In genomic region chr15:57364282-57365007, GRCh38 we compare ENCODE assay signal across 13 cellular contexts. TPM values are rescaled to one million over a fixed set of nuclear protein-coding genes. Genes with fewer than 3 reads are reported as not detected.
DNase-seq lines count a peak whose midpoint lies in the region; ATAC-seq and TF ChIP-seq lines count a peak whose summit lies in the region.
"Had no signal": no experiment of that assay in that cellular context is flagged by ENCODE, and none has a peak within 500 bp of the region (broad histone marks: within the 10 kb centered on the region; RNA-seq: fewer than 3 reads in every experiment).

No MANE protein-coding gene starts in this region.

- no peak overlapping the region for H3K4me3 ChIP-seq in dorsolateral prefrontal cortex
- H3K4me3 ChIP-seq: GM23248, skin epidermis had no signal

- peak; percentile 40 for ATAC-seq in left ventricle myocardium superior
- peak; percentile 22 to 42 for ATAC-seq in stimulated activated naive B cell treated with anti-CD40 and anti-IgM and Interleukin-4, amounts not matched to agents 10 μg/mL and 1 μg/mL and 100 μg/mL, for 72 hours (replicated peaks)

- peak in 4 of 56 donors; percentile 13 to 25 (median 16) for TF ChIP-seq CTCF in dorsolateral prefrontal cortex (IDR thresholded peaks at IDR 0.05 in 54 of 56, conservative IDR thresholded peaks at IDR 0.05 in 2 of 56; ENCODE audit: low read depth in 1 of 56, partially characterized antibody in 56 of 56)

- intact Hi-C loops in left ventricle myocardium superior (cut with micrococcal nuclease) = no loop called here
- intact Hi-C loops in dorsolateral prefrontal cortex (cut with DNase I) = no loop called here
- intact Hi-C loops in activated T-helper 1 cell treated with anti-CD3 and anti-CD28 coated beads, Interleukin-12 subunit alpha, Interleukin-12 subunit beta, Interleukin-2, Interleukin-4 antibody, amounts not matched to agents 30 ng/mL and 10 ng/mL and 1 ng/mL, durations not matched to agents 14 hours and 24 hours and 36 hours (cut with micrococcal nuclease) = no loop called here

- H3K27ac ChIP-seq in dorsolateral prefrontal cortex = peak overlapping the region in 5 of 59 donors; percentile 14 to 26 (median 15)
- H3K27ac ChIP-seq: 22Rv1, GM23248, KMS-11, skin epidermis had no signal

- DNase-seq in DMS 273 (lab: John Stamatoyannopoulos, UW; ENCODE audit: unreplicated experiment) (peak; percentile 14), DMS 273 treated with DMSO at 0.1 percent for 48 hours (lab: John Stamatoyannopoulos, UW) (no peak), SKM-1 treated with dmso at 0.1 percent for 144 hours (lab: John Stamatoyannopoulos, UW; ENCODE audit: unreplicated experiment) (peak; percentile 80), left ventricle myocardium superior (no peak), dorsolateral prefrontal cortex (no peak), NCI-H1436 (lab: John Stamatoyannopoulos, UW) (no peak)
- no peak for DNase-seq in stimulated activated naive B cell treated with anti-CD40 and anti-IgM and Interleukin-4, amounts not matched to agents 10 μg/mL and 1 μg/mL and 100 μg/mL, for 72 hours
- no peak for DNase-seq in activated T-helper 1 cell treated with anti-CD3 and anti-CD28 coated beads, Interleukin-12 subunit alpha, Interleukin-12 subunit beta, Interleukin-2, Interleukin-4 antibody, amounts not matched to agents 30 ng/mL and 10 ng/mL and 1 ng/mL, durations not matched to agents 14 hours and 24 hours and 36 hours (ENCODE audit: low spot score)
- DNase-seq: activated CD8-positive, alpha-beta memory T cell treated with anti-CD3 and anti-CD28 coated beads for 24 hours; GM23248 had no signal

- no peaks in the 10 kb centered on the region for H3K27me3 Mint-ChIP-seq in stimulated activated naive B cell treated with anti-CD40 and anti-IgM and Interleukin-4, amounts not matched to agents 10 μg/mL and 1 μg/mL and 100 μg/mL, for 72 hours
- no peaks in the 10 kb centered on the region for H3K27me3 Mint-ChIP-seq in activated T-helper 1 cell treated with anti-CD3 and anti-CD28 coated beads, Interleukin-12 subunit alpha, Interleukin-12 subunit beta, Interleukin-2, Interleukin-4 antibody, amounts not matched to agents 30 ng/mL and 10 ng/mL and 1 ng/mL, durations not matched to agents 14 hours and 24 hours and 36 hours (ENCODE audit: insufficient read depth)

- peaks cover 7 to 14% of the 10 kb centered on the region in 2 donors for H3K4me1 Mint-ChIP-seq in stimulated activated naive B cell treated with anti-CD40 and anti-IgM and Interleukin-4, amounts not matched to agents 10 μg/mL and 1 μg/mL and 100 μg/mL, for 72 hours
- H3K4me1 Mint-ChIP-seq in activated T-helper 1 cell treated with anti-CD3 and anti-CD28 coated beads, Interleukin-12 subunit alpha, Interleukin-12 subunit beta, Interleukin-2, Interleukin-4 antibody, amounts not matched to agents 30 ng/mL and 10 ng/mL and 1 ng/mL, durations not matched to agents 14 hours and 24 hours and 36 hours (ENCODE audit: low read depth) = no peaks in the 10 kb centered on the region

- H3K9me3 Mint-ChIP-seq in stimulated activated naive B cell treated with anti-CD40 and anti-IgM and Interleukin-4, amounts not matched to agents 10 μg/mL and 1 μg/mL and 100 μg/mL, for 72 hours = no peaks in the 10 kb centered on the region
- no peaks in the 10 kb centered on the region for H3K9me3 Mint-ChIP-seq in activated T-helper 1 cell treated with anti-CD3 and anti-CD28 coated beads, Interleukin-12 subunit alpha, Interleukin-12 subunit beta, Interleukin-2, Interleukin-4 antibody, amounts not matched to agents 30 ng/mL and 10 ng/mL and 1 ng/mL, durations not matched to agents 14 hours and 24 hours and 36 hours

- H3K27me3 ChIP-seq in dorsolateral prefrontal cortex = no peaks in the 10 kb centered on the region

- H3K27ac Mint-ChIP-seq in stimulated activated naive B cell treated with anti-CD40 and anti-IgM and Interleukin-4, amounts not matched to agents 10 μg/mL and 1 μg/mL and 100 μg/mL, for 72 hours = no peak overlapping the region
- H3K27ac Mint-ChIP-seq in activated T-helper 1 cell treated with anti-CD3 and anti-CD28 coated beads, Interleukin-12 subunit alpha, Interleukin-12 subunit beta, Interleukin-2, Interleukin-4 antibody, amounts not matched to agents 30 ng/mL and 10 ng/mL and 1 ng/mL, durations not matched to agents 14 hours and 24 hours and 36 hours = no peak overlapping the region

- no peaks in the 10 kb centered on the region for H3K36me3 Mint-ChIP-seq in stimulated activated naive B cell treated with anti-CD40 and anti-IgM and Interleukin-4, amounts not matched to agents 10 μg/mL and 1 μg/mL and 100 μg/mL, for 72 hours
- no peaks in the 10 kb centered on the region for H3K36me3 Mint-ChIP-seq in activated T-helper 1 cell treated with anti-CD3 and anti-CD28 coated beads, Interleukin-12 subunit alpha, Interleukin-12 subunit beta, Interleukin-2, Interleukin-4 antibody, amounts not matched to agents 30 ng/mL and 10 ng/mL and 1 ng/mL, durations not matched to agents 14 hours and 24 hours and 36 hours (ENCODE audit: low read depth)

- H3K4me3 Mint-ChIP-seq in stimulated activated naive B cell treated with anti-CD40 and anti-IgM and Interleukin-4, amounts not matched to agents 10 μg/mL and 1 μg/mL and 100 μg/mL, for 72 hours = no peak overlapping the region
- H3K4me3 Mint-ChIP-seq in activated T-helper 1 cell treated with anti-CD3 and anti-CD28 coated beads, Interleukin-12 subunit alpha, Interleukin-12 subunit beta, Interleukin-2, Interleukin-4 antibody, amounts not matched to agents 30 ng/mL and 10 ng/mL and 1 ng/mL, durations not matched to agents 14 hours and 24 hours and 36 hours = no peak overlapping the region

RNA-seq across cellular contexts. Expression of gene CGNL1, which starts 11.9 kb away (rescaled TPM):
- 15.2 TPM for total RNA-seq in left ventricle myocardium superior
- total RNA-seq in dorsolateral prefrontal cortex = 10 to 100 TPM; 10.6 to 65.4 (median 22.7) TPM
- not detected in 2 replicates for total RNA-seq in activated T-helper 1 cell treated with anti-CD3 and anti-CD28 coated beads, Interleukin-12 subunit alpha, Interleukin-12 subunit beta, Interleukin-2, Interleukin-4 antibody, amounts not matched to agents 30 ng/mL and 10 ng/mL and 1 ng/mL, durations not matched to agents 14 hours and 24 hours and 36 hours

Comparison
In these comparisons a context has a peak if more than half of its experiments do, and no peak if none do; other contexts are left out.
1. DNase-seq: peak in DMS 273 (single experiment) and SKM-1 treated with dmso at 0.1 percent for 144 hours (single experiment); none in DMS 273 treated with DMSO at 0.1 percent for 48 hours (single experiment), left ventricle myocardium superior (single experiment), stimulated activated naive B cell treated with anti-CD40 and anti-IgM and Interleukin-4, amounts not matched to agents 10 μg/mL and 1 μg/mL and 100 μg/mL, for 72 hours (single experiment), dorsolateral prefrontal cortex (0 of 10), activated T-helper 1 cell treated with anti-CD3 and anti-CD28 coated beads, Interleukin-12 subunit alpha, Interleukin-12 subunit beta, Interleukin-2, Interleukin-4 antibody, amounts not matched to agents 30 ng/mL and 10 ng/mL and 1 ng/mL, durations not matched to agents 14 hours and 24 hours and 36 hours (single experiment) and NCI-H1436 (single experiment).
2. RNA of gene CGNL1, which starts 11.9 kb away (total RNA-seq): 10.6 to 65.4 TPM in dorsolateral prefrontal cortex and 15.2 TPM in left ventricle myocardium superior (single experiment); not detected in activated T-helper 1 cell treated with anti-CD3 and anti-CD28 coated beads, Interleukin-12 subunit alpha, Interleukin-12 subunit beta, Interleukin-2, Interleukin-4 antibody, amounts not matched to agents 30 ng/mL and 10 ng/mL and 1 ng/mL, durations not matched to agents 14 hours and 24 hours and 36 hours; every median in the first group is over 10 times any median in the second.